ENCODE assay signal across 9 cellular contexts in genomic region chr13:87671031-87671823, GRCh38. TPM values are rescaled to one million over a fixed set of nuclear protein-coding genes. Genes with fewer than 3 reads are reported as not detected.
DNase-seq lines count a peak whose midpoint lies in the region; ATAC-seq, FAIRE-seq and TF ChIP-seq lines count a peak whose summit lies in the region.
"Had no signal": no experiment of that assay in that cellular context is flagged by ENCODE, and none has a peak within 500 bp of the region (broad histone marks: within the 10 kb centered on the region; RNA-seq: fewer than 3 reads in every experiment).

SLITRK5 (plus strand) TSS chr13:87671371; CDS start chr13:87675389, 4,018 bp downstream.

- peak within 1 kb of the TSS; percentile 68 for H3K27ac Mint-ChIP-seq in activated naive CD4-positive, alpha-beta T cell treated with anti-CD3 and anti-CD28 coated beads, Interleukin-2, amount 10 ng/mL, durations not matched to agents 7 days and 5 days
- peak within 1 kb of the TSS; percentile 68 for H3K27ac Mint-ChIP-seq in type B pancreatic cell

- no peaks in the 10 kb centered on the region for H3K36me3 ChIP-seq in HUES64 (ENCODE audit: insufficient read depth, low read length)
- no peaks in the 10 kb centered on the region for H3K36me3 ChIP-seq in osteoblast (ENCODE audit: insufficient read depth, low read length)

- H3K27me3 ChIP-seq in HUES64 (ENCODE audit: insufficient read depth, low read length), result peaks cover 53% of the 10 kb centered on the region
- peaks cover 18% of the 10 kb centered on the region for H3K27me3 ChIP-seq in osteoblast (ENCODE audit: insufficient read depth, low read length)

- peak within 1 kb of the TSS; percentile 58 for H3K4me3 ChIP-seq in HUES64 (ENCODE audit: low read length)
- H3K4me3 ChIP-seq in osteoblast (ENCODE audit: insufficient read depth, low read length), result peak within 1 kb of the TSS; percentile 54

- no peaks in the 10 kb centered on the region for H3K9me3 Mint-ChIP-seq in activated naive CD4-positive, alpha-beta T cell treated with anti-CD3 and anti-CD28 coated beads, Interleukin-2, amount 10 ng/mL, durations not matched to agents 7 days and 5 days
- no peaks in the 10 kb centered on the region for H3K9me3 Mint-ChIP-seq in type B pancreatic cell

- H4K20me1 ChIP-seq in osteoblast (ENCODE audit: insufficient read depth, low read length), result no peaks in the 10 kb centered on the region

- no peaks in the 10 kb centered on the region for H3K79me2 ChIP-seq in osteoblast (ENCODE audit: insufficient read depth, low read length)

- H3K36me3 Mint-ChIP-seq in activated naive CD4-positive, alpha-beta T cell treated with anti-CD3 and anti-CD28 coated beads, Interleukin-2, amount 10 ng/mL, durations not matched to agents 7 days and 5 days, result peaks cover 6% of the 10 kb centered on the region
- peaks cover under 1% of the 10 kb centered on the region for H3K36me3 Mint-ChIP-seq in type B pancreatic cell

- ATAC-seq in GM21526 (IDR thresholded peaks at IDR 0.05; ENCODE audit: low FRiP score, unreplicated experiment), result peak; percentile 97

- peak within 1 kb of the TSS; percentile 68 for H3K4me2 ChIP-seq in osteoblast (ENCODE audit: insufficient read depth, low read length)

- H3K9me3 ChIP-seq in HUES64 (ENCODE audit: insufficient read depth, low read depth, low read length) (no peaks in the 10 kb centered on the region), osteoblast (ENCODE audit: low read depth, low read length) (no peaks in the 10 kb centered on the region)

- peak within 1 kb of the TSS; percentile 61 for H2AFZ ChIP-seq in osteoblast (ENCODE audit: low read length)

- peaks cover 51% of the 10 kb centered on the region for H3K27me3 Mint-ChIP-seq in activated naive CD4-positive, alpha-beta T cell treated with anti-CD3 and anti-CD28 coated beads, Interleukin-2, amount 10 ng/mL, durations not matched to agents 7 days and 5 days
- peaks cover 51% of the 10 kb centered on the region for H3K27me3 Mint-ChIP-seq in type B pancreatic cell

- 0 out of 2 replicates have a peak within 1 kb of the TSS, but pooled peaks have one; percentile 32 for H3K9ac ChIP-seq in HUES64 (ENCODE audit: low read depth, low read length)

- under 1% methylated on average over 51 of the region's 51 CpGs for WGBS in HUES64

- peak; percentile 36 for DNase-seq in DMS153 (lab: John Stamatoyannopoulos, UW)
- DNase-seq in RCC 7860 (ENCODE audit: low spot score), result peak; percentile 70
- peak; percentile 59 for DNase-seq in activated naive CD4-positive, alpha-beta T cell treated with anti-CD3 and anti-CD28 coated beads, Interleukin-2, amount 10 ng/mL, durations not matched to agents 7 days and 5 days
- peak; percentile 90 for DNase-seq in glomerular visceral epithelial cell (ENCODE audit: extremely low spot score)
- DNase-seq in osteoblast (ENCODE audit: insufficient read length, low spot score, missing footprints), result peak; percentile 95
- DNase-seq in type B pancreatic cell (ENCODE audit: extremely low spot score, unreplicated experiment), result peak; percentile 91

- peak; percentile 53 for TF ChIP-seq CTCF in osteoblast (IDR thresholded peaks at IDR 0.05; ENCODE audit: extremely low read depth, low read depth, low read length)
- TF ChIP-seq CTCF in type B pancreatic cell (conservative IDR thresholded peaks at IDR 0.05), result peak; percentile 94

- peak within 1 kb of the TSS; percentile 54 for H3K4me3 Mint-ChIP-seq in activated naive CD4-positive, alpha-beta T cell treated with anti-CD3 and anti-CD28 coated beads, Interleukin-2, amount 10 ng/mL, durations not matched to agents 7 days and 5 days
- H3K4me3 Mint-ChIP-seq in type B pancreatic cell, result peak within 1 kb of the TSS; percentile 95

- peaks cover 20% of the 10 kb centered on the region for H3K4me1 Mint-ChIP-seq in activated naive CD4-positive, alpha-beta T cell treated with anti-CD3 and anti-CD28 coated beads, Interleukin-2, amount 10 ng/mL, durations not matched to agents 7 days and 5 days
- no peaks in the 10 kb centered on the region for H3K4me1 Mint-ChIP-seq in type B pancreatic cell (ENCODE audit: unreplicated experiment)

- CTCF ChIA-PET in activated naive CD4-positive, alpha-beta T cell treated with anti-CD3 and anti-CD28 coated beads, Interleukin-2, amount 10 ng/mL, durations not matched to agents 7 days and 5 days (lab: Charles Lee), result no interaction called here

- FAIRE-seq in RCC 7860 (lab: Jason Lieb, UNC), result peak; percentile 39

- peaks cover 5% of the 10 kb centered on the region; the same call in 1 of the 2 replicates for H3K4me1 ChIP-seq in HUES64 (ENCODE audit: insufficient read depth, low read length)
- H3K4me1 ChIP-seq in osteoblast (ENCODE audit: insufficient read depth, low read length), result no peaks in the 10 kb centered on the region

- no peak within 1 kb of the TSS for H3K27ac ChIP-seq in HUES64 (ENCODE audit: low read depth, low read length)
- no peak within 1 kb of the TSS for H3K27ac ChIP-seq in osteoblast (ENCODE audit: low read depth, low read length)

RNA-seq across cellular contexts. Expression of gene SLITRK5, which starts in this region (rescaled TPM):
- 1.8 TPM for polyA plus RNA-seq in HUES64 (2013, experiment 1 of 2)
- polyA plus RNA-seq in HUES64 (2013, experiment 2 of 2), result 2.5 TPM
- total RNA-seq in osteoblast, result not detected in 2 replicates
- total RNA-seq in type B pancreatic cell (ENCODE audit: low replicate concordance), result 1.1 and 3.1 TPM in 2 replicates
- total RNA-seq: dermis microvascular lymphatic vessel endothelial cell had no signal

Comparison
In these comparisons a context has a peak if more than half of its experiments do, and no peak if none do; other contexts are left out.
1. Peak in DNase-seq, H3K4me3 ChIP-seq and H3K4me2 ChIP-seq in osteoblast; RNA of the gene not detected or under 1 TPM.
2. DNase-seq: peak in every context shown above with its lines; median percentile 95 in osteoblast; 91 in type B pancreatic cell; 90 in glomerular visceral epithelial cell; 70 in RCC 7860; 59 in activated naive CD4-positive, alpha-beta T cell treated with anti-CD3 and anti-CD28 coated beads, Interleukin-2, amount 10 ng/mL, durations not matched to agents 7 days and 5 days; 36 in DMS153.